Comparison of ENCODE assay signal across 20 cellular contexts in genomic region chr14:104505085-104506074, GRCh38.
DNase-seq lines count a peak whose midpoint lies in the region; ATAC-seq and TF ChIP-seq lines count a peak whose summit lies in the region.
"Had no signal": no experiment of that assay in that cellular context is flagged by ENCODE, and none has a peak within 500 bp of the region (broad histone marks: within the 10 kb centered on the region; RNA-seq: fewer than 3 reads in every experiment).

No MANE protein-coding gene starts in this region.

- no peaks in the 10 kb centered on the region for H3K9me2 ChIP-seq in GM23338 (ENCODE audit: insufficient read depth)

- H3K9ac ChIP-seq in BLaER1: no peak overlapping the region
- H3K9ac ChIP-seq: BLaER1 treated with 17β-estradiol and CSF1 and Interleukin-3, amounts not matched to agents 10 nM and 100 nM had no signal

- no peaks in the 10 kb centered on the region for H4K20me1 ChIP-seq in BLaER1
- H4K20me1 ChIP-seq in GM23338 (replicated peaks; ENCODE audit: insufficient read depth): no peaks in the 10 kb centered on the region
- H4K20me1 ChIP-seq: BLaER1 treated with 17β-estradiol and CSF1 and Interleukin-3, amounts not matched to agents 10 nM and 100 nM had no signal

- peaks cover 16% of the 10 kb centered on the region for H3K9me3 Mint-ChIP-seq in GM23338

- ATAC-seq in GM23338: peak; percentile 25; the same call in 1 of the 3 replicates

- peaks cover 4% of the 10 kb centered on the region; the same call in 1 of the 3 replicates for H3K36me3 Mint-ChIP-seq in GM23338 (ENCODE audit: low read depth)

- H3K4me3 Mint-ChIP-seq in GM23338: no peak overlapping the region
- H3K4me3 Mint-ChIP-seq: CD4-positive, alpha-beta memory T cell had no signal

- no peaks in the 10 kb centered on the region for H3K36me3 ChIP-seq in BLaER1
- no peaks in the 10 kb centered on the region for H3K36me3 ChIP-seq in GM23338 (ENCODE audit: insufficient read depth)
- H3K36me3 ChIP-seq in spleen: no peaks in the 10 kb centered on the region
- H3K36me3 ChIP-seq: BLaER1 treated with 17β-estradiol and CSF1 and Interleukin-3, amounts not matched to agents 10 nM and 100 nM had no signal

- no peaks in the 10 kb centered on the region for H3K27me3 Mint-ChIP-seq in GM23338 (ENCODE audit: insufficient read depth, low read depth, poor library complexity)

- H3K4me2 ChIP-seq in BLaER1 (no peak overlapping the region), GM23338 (no peak overlapping the region)
- H3K4me2 ChIP-seq: BLaER1 treated with 17β-estradiol and CSF1 and Interleukin-3, amounts not matched to agents 10 nM and 100 nM had no signal

- H3K79me2 ChIP-seq in GM23338 (replicated peaks; ENCODE audit: insufficient read depth): no peaks in the 10 kb centered on the region

- H3K27ac ChIP-seq in BLaER1: peak overlapping the region; percentile 9; the same call in 1 of the 2 replicates
- H3K27ac ChIP-seq in GM23338 (ENCODE audit: low read depth): no peak overlapping the region
- H3K27ac ChIP-seq in spleen: no peak overlapping the region
- H3K27ac ChIP-seq: BLaER1 treated with 17β-estradiol and CSF1 and Interleukin-3, amounts not matched to agents 10 nM and 100 nM had no signal

- TF ChIP-seq POLR2A in spleen (IDR thresholded peaks at IDR 0.05): no peak

- H3K4me1 ChIP-seq in BLaER1 (peaks cover 10% of the 10 kb centered on the region), GM23338 (ENCODE audit: insufficient read depth) (no peaks in the 10 kb centered on the region), spleen (no peaks in the 10 kb centered on the region)
- H3K4me1 ChIP-seq: Caco-2 had no signal

- no peak overlapping the region for H3K4me3 ChIP-seq in BLaER1
- H3K4me3 ChIP-seq in GM23338: no peak overlapping the region
- no peak overlapping the region for H3K4me3 ChIP-seq in spleen
- H3K4me3 ChIP-seq: BLaER1 treated with 17β-estradiol and CSF1 and Interleukin-3, amounts not matched to agents 10 nM and 100 nM had no signal

- no peaks in the 10 kb centered on the region for H3K27me3 ChIP-seq in BLaER1
- no peaks in the 10 kb centered on the region for H3K27me3 ChIP-seq in GM23338 (ENCODE audit: insufficient read depth)
- H3K27me3 ChIP-seq in spleen (replicated peaks in 1 of 7): peaks cover 0 to 46% (median 0%) of the 10 kb centered on the region in 7 donors
- H3K27me3 ChIP-seq: BLaER1 treated with 17β-estradiol and CSF1 and Interleukin-3, amounts not matched to agents 10 nM and 100 nM had no signal

- intact Hi-C loops in spleen (cut with DNase I; ENCODE audit: low total_unique reads): no loop called here

- no peak overlapping the region for H2AFZ ChIP-seq in GM23338

- H3K4me1 Mint-ChIP-seq in GM23338: no peaks in the 10 kb centered on the region
- H3K4me1 Mint-ChIP-seq: CD4-positive, alpha-beta memory T cell had no signal

- 71 to 82% (median 78%) methylated on average over 20 to 28 of the region's 28 CpGs for WGBS in spleen, 5 donors

- H3K27ac Mint-ChIP-seq in GM23338: no peak overlapping the region; the same call in 1 of the 2 replicates
- H3K27ac Mint-ChIP-seq: CD4-positive, alpha-beta memory T cell had no signal

- no peaks in the 10 kb centered on the region for H3F3A ChIP-seq in GM23338 (replicated peaks; ENCODE audit: low read depth)

- no peak for TF ChIP-seq CTCF in GM23338 (conservative IDR thresholded peaks at IDR 0.05; ENCODE audit: low read depth in 2 of 2)
- no peak for TF ChIP-seq CTCF in spleen (IDR thresholded peaks at IDR 0.05 in 8 of 11, conservative IDR thresholded peaks at IDR 0.05 in 3 of 11)

- no peak for DNase-seq in GM23338 (ENCODE audit: low spot score)
- DNase-seq in islet precursor cell: peak; percentile 46
- DNase-seq in spleen: peak; percentile 61
- DNase-seq in NCI-H446 (lab: John Stamatoyannopoulos, UW): no peak
- no peak for DNase-seq in amygdala (lab: John Stamatoyannopoulos, UW)
- no peak for DNase-seq in hypothalamus (lab: John Stamatoyannopoulos, UW)
- DNase-seq: Caco-2; CD4-positive, alpha-beta memory T cell; DMS 273 treated with DMSO at 0.1 percent for 48 hours; DMS79 treated with DMSO at 0.1 percent for 48 hours; HCEC 1CT; KG1; NCI-H1092; NCI-H1436; NCI-H187 treated with DMSO at 0.1 percent for 48 hours; NCI-H2107; NCI-H510A treated with DMSO at 0.1 percent for 48 hours; NCI-H748 treated with DMSO at 0.1 percent for 48 hours had no signal

- H3K9me3 ChIP-seq in BLaER1 (peaks cover 25% of the 10 kb centered on the region), spleen (peaks cover 4 to 44% (median 27%) of the 10 kb centered on the region in 8 donors)

TF ChIP-seq in GM23338, 12 proteins besides CTCF, POLR2A, EP300 and RAD21 (continues in another document):
- TF ChIP-seq JUNB (IDR thresholded peaks at IDR 0.05; ENCODE audit: unreplicated experiment) (no peak), EZH2phosphoT487 (IDR thresholded peaks at IDR 0.05; ENCODE audit: unreplicated experiment) (no peak), ETS1 (IDR thresholded peaks at IDR 0.05) (no peak), CREB1 (CRISPR knock-in tag; IDR thresholded peaks at IDR 0.05; ENCODE audit: low read depth) (no peak), REST (IDR thresholded peaks at IDR 0.05; ENCODE audit: unreplicated experiment) (no peak), POLR2AphosphoS5 (IDR thresholded peaks at IDR 0.05; ENCODE audit: low read depth) (no peak), STAT1 (IDR thresholded peaks at IDR 0.05; ENCODE audit: unreplicated experiment) (no peak), NANOG (IDR thresholded peaks at IDR 0.05; ENCODE audit: borderline replicate concordance) (no peak)

Comparison
In these comparisons a context has a peak if more than half of its experiments do, and no peak if none do; other contexts are left out.
1. DNase-seq: peak in islet precursor cell (single experiment) and spleen (single experiment); none in GM23338 (single experiment), NCI-H446 (0 of 2), amygdala (0 of 56) and hypothalamus (0 of 51).